ENCODE assay signal across 9 cellular contexts in the genomic region with DNA sequence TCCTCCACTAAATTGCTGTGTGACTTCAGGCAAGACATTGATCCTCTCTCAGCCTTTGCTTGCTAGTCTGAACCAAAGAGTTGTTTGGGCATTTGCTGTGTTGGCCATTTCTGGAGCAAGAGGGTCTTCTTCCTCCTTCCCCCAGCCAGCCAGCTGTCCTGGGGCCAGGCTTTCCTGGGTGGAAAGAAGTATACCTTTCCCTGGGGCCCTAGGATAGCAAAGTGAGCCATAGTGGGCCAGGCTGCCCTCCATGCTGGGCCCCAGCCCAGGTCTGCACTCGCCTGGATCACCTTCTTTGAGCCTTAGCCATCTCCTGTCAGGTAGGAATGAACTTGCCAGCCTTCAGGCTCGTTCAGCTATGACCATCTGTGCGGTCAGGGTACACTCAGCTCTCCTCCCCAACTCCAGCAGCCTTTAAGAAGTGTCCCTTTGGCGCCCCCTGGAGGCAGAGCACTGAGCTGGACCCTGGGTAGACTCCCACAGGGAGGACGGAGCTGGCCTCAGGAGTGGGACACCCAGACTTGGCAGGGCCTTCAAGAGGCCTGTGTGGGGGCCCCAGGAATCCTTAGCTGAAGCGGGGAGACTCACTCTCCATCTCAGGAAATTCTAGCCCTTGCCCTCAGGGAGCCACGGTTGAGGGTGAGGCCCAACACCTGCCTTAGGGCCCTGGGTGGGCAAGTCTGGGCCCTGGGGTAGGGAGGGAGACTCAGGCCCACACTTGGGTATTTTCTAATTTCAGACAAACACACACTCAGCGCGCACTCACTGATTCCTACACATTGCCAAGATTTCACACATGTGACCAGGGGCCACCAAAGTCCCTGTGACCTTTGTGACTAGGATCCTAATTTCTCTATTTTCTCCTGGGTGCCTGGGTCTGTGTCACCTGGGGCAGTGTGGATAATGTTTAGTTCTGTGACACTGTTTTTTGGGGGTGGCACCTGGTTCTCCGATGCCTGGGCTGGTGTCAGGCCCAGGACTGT. TPM values are rescaled to one million over a fixed set of nuclear protein-coding genes. Genes with fewer than 3 reads are reported as not detected.
DNase-seq lines count a peak whose midpoint lies in the region; ATAC-seq and TF ChIP-seq lines count a peak whose summit lies in the region.
"Had no signal": no experiment of that assay in that cellular context is flagged by ENCODE, and none has a peak within 500 bp of the region (broad histone marks: within the 10 kb centered on the region; RNA-seq: fewer than 3 reads in every experiment).

No MANE protein-coding gene starts in this region.

- H4K20me1 ChIP-seq in PC-3 (ENCODE audit: low read length) (no peaks in the 10 kb centered on the region), fibroblast of lung (ENCODE audit: control insufficient read depth, extremely low read depth, insufficient read depth, low read length) (no peaks in the 10 kb centered on the region)

- no peaks in the 10 kb centered on the region for H3K9me2 ChIP-seq in PC-3 (replicated peaks; ENCODE audit: low read length)

- CTCF ChIA-PET in PC-3 (lab: Charles Lee): interaction anchor here (0.5 to 1.9 kb wide), 14 partner anchors 9 to 280 kb away, joined by 3 to 38 read pairs (median 6); a partner anchor contains a TSS

- H3F3A ChIP-seq in PC-3 (ENCODE audit: low read length, unreplicated experiment): no peaks in the 10 kb centered on the region

- BruUV-seq in PC-3 (replicated peaks; lab: Mats Ljungman, UMichigan): no TSS peak

- H3K4me1 ChIP-seq in PC-3 (ENCODE audit: insufficient read depth, low read length) (no peaks in the 10 kb centered on the region), fibroblast of lung (ENCODE audit: control insufficient read depth, extremely low read depth, insufficient read depth, low read length) (no peaks in the 10 kb centered on the region)

- peak; percentile 98 for TF ChIP-seq CTCF in PC-3 (conservative IDR thresholded peaks at IDR 0.05; ENCODE audit: low read depth, low read length)
- peak; percentile 86 to 93 for TF ChIP-seq CTCF in fibroblast of lung (conservative IDR thresholded peaks at IDR 0.05 in 1 of 2, IDR thresholded peaks at IDR 0.05 in 1 of 2; ENCODE audit: low read depth in 1 of 2, low read length in 2 of 2)
- peak; percentile 91 for TF ChIP-seq CTCF in nephron progenitor cell (IDR thresholded peaks at IDR 0.05)

- no peaks in the 10 kb centered on the region for H3K79me2 ChIP-seq in PC-3 (ENCODE audit: low read length)
- no peaks in the 10 kb centered on the region for H3K79me2 ChIP-seq in fibroblast of lung (ENCODE audit: control insufficient read depth, insufficient read depth, low read length)

- no peaks in the 10 kb centered on the region for H3K9me3 Mint-ChIP-seq in activated T-cell treated with anti-CD3 and anti-CD28 coated beads, Interleukin-2, amount 50 U/mL, for 24 hours
- H3K9me3 Mint-ChIP-seq in nephron progenitor cell: no peaks in the 10 kb centered on the region

- intact Hi-C loops in PC-3 (cut with micrococcal nuclease): loop anchor here (1.0 kb wide), 3 partner anchors 62 to 276 kb away; no protein-coding TSS in a partner anchor

- peak; percentile 63 for DNase-seq in NCI-H1436 (lab: John Stamatoyannopoulos, UW)
- DNase-seq in NCI-H1436 treated with DMSO at 0.1 percent for 48 hours (lab: John Stamatoyannopoulos, UW): no peak
- DNase-seq in HuH-7 (ENCODE audit: low spot score): peak; percentile 85
- peak; percentile 91 for DNase-seq in PC-3
- peak; percentile 88 for DNase-seq in activated T-cell treated with anti-CD3 and anti-CD28 coated beads, Interleukin-2, amount 50 U/mL, for 24 hours
- DNase-seq in fibroblast of lung (ENCODE audit: low read depth in 2 of 2): peak; percentile 64 to 80
- DNase-seq in nephron progenitor cell: peak; percentile 96
- peak; percentile 82 for DNase-seq in stimulated activated naive CD4-positive, alpha-beta T cell treated with Interleukin-2 at 50 U/mL for 16 hours (lab: John Stamatoyannopoulos, UW)

- peaks cover 44% of the 10 kb centered on the region for H3K27me3 ChIP-seq in PC-3 (ENCODE audit: low read length)
- peaks cover 11% of the 10 kb centered on the region for H3K27me3 ChIP-seq in fibroblast of lung (ENCODE audit: control insufficient read depth, insufficient read depth, low read length)
- H3K27me3 ChIP-seq: BLaER1 had no signal

- H3K4me3 ChIP-seq in PC-3 (ENCODE audit: low read length) (no peak overlapping the region), fibroblast of lung (replicated peaks in 1 of 4; ENCODE audit: control extremely low read depth in 1 of 4, insufficient read depth in 1 of 4, low read depth in 3 of 4, low read length in 4 of 4) (no peak overlapping the region)
- H3K4me3 ChIP-seq: BLaER1 had no signal

- no peaks in the 10 kb centered on the region for H3K36me3 Mint-ChIP-seq in activated T-cell treated with anti-CD3 and anti-CD28 coated beads, Interleukin-2, amount 50 U/mL, for 24 hours (ENCODE audit: low read depth)
- no peaks in the 10 kb centered on the region for H3K36me3 Mint-ChIP-seq in nephron progenitor cell (ENCODE audit: low read depth)

- H3K9me3 ChIP-seq in PC-3 (ENCODE audit: low read length): no peaks in the 10 kb centered on the region
- no peaks in the 10 kb centered on the region for H3K9me3 ChIP-seq in fibroblast of lung (ENCODE audit: control insufficient read depth, insufficient read depth, low read depth, low read length)
- H3K9me3 ChIP-seq: BLaER1 had no signal

- no peaks in the 10 kb centered on the region for H3K4me1 Mint-ChIP-seq in activated T-cell treated with anti-CD3 and anti-CD28 coated beads, Interleukin-2, amount 50 U/mL, for 24 hours (ENCODE audit: low read depth)
- H3K4me1 Mint-ChIP-seq in nephron progenitor cell: peaks cover 5% of the 10 kb centered on the region

- POLR2A ChIA-PET in PC-3 (lab: Charles Lee; ENCODE audit: unreplicated experiment): no interaction called here

- H3K4me2 ChIP-seq in PC-3 (ENCODE audit: low read length) (no peak overlapping the region), fibroblast of lung (ENCODE audit: extremely low read depth, insufficient read depth, low read length) (no peak overlapping the region)
- H3K4me2 ChIP-seq: BLaER1 had no signal

- H3K9ac ChIP-seq in PC-3 (ENCODE audit: low read length): no peak overlapping the region
- no peak overlapping the region for H3K9ac ChIP-seq in fibroblast of lung (ENCODE audit: insufficient read depth, low read length)
- H3K9ac ChIP-seq: BLaER1 had no signal

- H2AFZ ChIP-seq in PC-3 (ENCODE audit: low read length): no peak overlapping the region
- H2AFZ ChIP-seq in fibroblast of lung (ENCODE audit: low read length): no peak overlapping the region

- no peak overlapping the region for H3K27ac Mint-ChIP-seq in activated T-cell treated with anti-CD3 and anti-CD28 coated beads, Interleukin-2, amount 50 U/mL, for 24 hours
- no peak overlapping the region for H3K27ac Mint-ChIP-seq in nephron progenitor cell

- no peak overlapping the region for H3K4me3 Mint-ChIP-seq in activated T-cell treated with anti-CD3 and anti-CD28 coated beads, Interleukin-2, amount 50 U/mL, for 24 hours
- H3K4me3 Mint-ChIP-seq in nephron progenitor cell: no peak overlapping the region

- H3K36me3 ChIP-seq in PC-3 (ENCODE audit: low read depth, low read length) (no peaks in the 10 kb centered on the region), fibroblast of lung (ENCODE audit: control insufficient read depth, insufficient read depth, low read length) (no peaks in the 10 kb centered on the region)
- H3K36me3 ChIP-seq: BLaER1 had no signal

- ATAC-seq in PC-3: peak; percentile 100

- peaks cover 5% of the 10 kb centered on the region for H3K27me3 Mint-ChIP-seq in activated T-cell treated with anti-CD3 and anti-CD28 coated beads, Interleukin-2, amount 50 U/mL, for 24 hours
- peaks cover 13% of the 10 kb centered on the region for H3K27me3 Mint-ChIP-seq in nephron progenitor cell (ENCODE audit: low read depth, poor library complexity)

- H3K27ac ChIP-seq in PC-3 (ENCODE audit: low read length): no peak overlapping the region
- no peak overlapping the region for H3K27ac ChIP-seq in fibroblast of lung (ENCODE audit: insufficient read depth, low read length)
- H3K27ac ChIP-seq: BLaER1 had no signal

RNA-seq across cellular contexts. Expression of a gene that starts 35.6 kb away (rescaled TPM):
- not detected in 2 replicates for total RNA-seq in PC-3 (2014; rRNA removed)
- under 0.01 TPM in 1 of 2 replicates, not detected in the other for total RNA-seq in fibroblast of lung
- polyA plus RNA-seq in fibroblast of lung: not detected in 2 replicates
- polyA plus RNA-seq in fibroblast of lung (2012): 0.06 TPM in 1 of 2 replicates, not detected in the other
- 0.33 TPM in 1 of 2 replicates, not detected in the other for polyA minus RNA-seq in fibroblast of lung (ENCODE audit: low replicate concordance)

RNA-seq across cellular contexts. Expression of a gene that starts 54.1 kb away (rescaled TPM):
- total RNA-seq in PC-3 (2014; rRNA removed) (not detected in 2 replicates), fibroblast of lung (under 0.01 TPM in 1 of 2 replicates, not detected in the other)
- 0.09 TPM in 1 of 2 replicates, not detected in the other for polyA plus RNA-seq in fibroblast of lung
- polyA plus RNA-seq in fibroblast of lung (2012): 0.22 TPM in 1 of 2 replicates, not detected in the other
- not detected in 2 replicates for polyA minus RNA-seq in fibroblast of lung (ENCODE audit: low replicate concordance)
